In genomic region chr6:26956078-26956600, GRCh38 we compare ENCODE assay signal across 1 cellular context.
A peak's percentile ranks its signal among the peaks of the same experiment; 100 is the strongest.
TF ChIP-seq lines count a peak whose summit lies in the region.

No MANE protein-coding gene starts in this region.

TF ChIP-seq in HepG2, 621 proteins besides CTCF, POLR2A, EP300 and RAD21 (continued from another document):
- TF ChIP-seq ARID4A (CRISPR knock-in tag; IDR thresholded peaks at IDR 0.05; ENCODE audit: borderline replicate concordance) = 0 out of 2 replicates have a peak, but pooled peaks have one; percentile 7
- TF ChIP-seq NFYC (CRISPR knock-in tag; IDR thresholded peaks at IDR 0.05) = peak; percentile 81
- TF ChIP-seq POLR2G (IDR thresholded peaks at IDR 0.05; ENCODE audit: low read depth, low read length) = peak; percentile 33
- peak; percentile 46 for TF ChIP-seq POLR2AphosphoS5 (IDR thresholded peaks at IDR 0.05; ENCODE audit: low read depth, low read length)
TF ChIP-seq in HepG2: peak in this region for 15; not testable (repeated sequence) for 606.
